9 cellular contexts compared by ENCODE assay signal in genomic region chr2:9753665-9754531, GRCh38.
DNase-seq lines count a peak whose midpoint lies in the region; ATAC-seq and TF ChIP-seq lines count a peak whose summit lies in the region.
"Had no signal": no experiment of that assay in that cellular context is flagged by ENCODE, and none has a peak within 500 bp of the region (broad histone marks: within the 10 kb centered on the region; RNA-seq: fewer than 3 reads in every experiment).

No MANE protein-coding gene starts in this region.

- H3K27me3 Mint-ChIP-seq in IgD-negative memory B cell (peaks cover 54% of the 10 kb centered on the region), nephron (ENCODE audit: low read depth) (peaks cover 44% of the 10 kb centered on the region)

- no peaks in the 10 kb centered on the region for H3K36me3 Mint-ChIP-seq in IgD-negative memory B cell
- no peaks in the 10 kb centered on the region for H3K36me3 Mint-ChIP-seq in nephron (ENCODE audit: low read depth)

- no peaks in the 10 kb centered on the region for H3K9me3 Mint-ChIP-seq in IgD-negative memory B cell
- no peaks in the 10 kb centered on the region for H3K9me3 Mint-ChIP-seq in nephron

- DNase-seq in CD1c-positive myeloid dendritic cell (ENCODE audit: extremely low spot score) = peak; percentile 62
- DNase-seq in activated naive CD4-positive, alpha-beta T cell treated with Interleukin-2 at 50 U/mL for 16 hours = peak; percentile 81
- no peak for DNase-seq in NCI-H82 treated with DMSO at 0.1 percent for 48 hours (lab: John Stamatoyannopoulos, UW; ENCODE audit: unreplicated experiment)
- no peak for DNase-seq in AG20443 (ENCODE audit: low spot score)
- DNase-seq: NCI-H2171 treated with DMSO at 0.1 percent for 48 hours had no signal

- ATAC-seq in GM21576 (IDR thresholded peaks at IDR 0.05; ENCODE audit: unreplicated experiment) = no peak
- no peak for ATAC-seq in HG03565 (IDR thresholded peaks at IDR 0.05; ENCODE audit: unreplicated experiment)

- H3K27ac Mint-ChIP-seq in IgD-negative memory B cell (peak overlapping the region in 1 of 3 donors; percentile 25), nephron (peak overlapping the region in 2 of 3 experiments; percentile 15 to 18)

- no peak for TF ChIP-seq CTCF in nephron (IDR thresholded peaks at IDR 0.05; ENCODE audit: unreplicated experiment in 3 of 3)

- H3K4me1 Mint-ChIP-seq in IgD-negative memory B cell (peaks cover 9 to 17% (median 14%) of the 10 kb centered on the region in 3 donors), nephron (peaks cover 82% of the 10 kb centered on the region)

- H3K4me3 Mint-ChIP-seq in IgD-negative memory B cell (peak overlapping the region; percentile 48 to 95 (median 84)), nephron (no peak overlapping the region)

Comparison
In these comparisons a context has a peak if more than half of its experiments do, and no peak if none do; other contexts are left out.
1. DNase-seq: peak in CD1c-positive myeloid dendritic cell (single experiment) and activated naive CD4-positive, alpha-beta T cell treated with Interleukin-2 at 50 U/mL for 16 hours (single experiment); none in NCI-H82 treated with DMSO at 0.1 percent for 48 hours (single experiment) and AG20443 (single experiment).
2. H3K4me3 Mint-ChIP-seq: peak in IgD-negative memory B cell (4 of 4); none in nephron (0 of 3).